In the genomic region with DNA sequence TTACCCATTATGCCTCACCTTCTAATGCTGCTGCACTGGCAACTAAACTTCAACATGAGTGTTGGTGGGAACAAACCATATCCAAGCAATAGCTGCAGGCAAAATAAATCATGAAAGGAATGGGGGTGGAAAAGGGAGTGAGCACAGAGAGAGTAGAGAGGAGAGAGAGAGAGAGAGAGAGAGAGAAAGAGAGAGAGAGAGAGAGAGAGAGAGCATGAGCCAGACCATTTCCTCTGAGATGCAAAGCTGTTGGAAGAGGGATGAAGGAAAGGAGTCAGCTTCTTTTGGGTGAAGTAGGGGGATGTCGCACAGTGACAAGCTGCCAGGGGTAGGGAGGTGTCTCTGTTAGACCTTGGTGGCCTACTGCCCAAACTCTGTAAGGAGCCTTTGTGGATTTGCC, we compare ENCODE assay signal across 26 cellular contexts. TPM values are rescaled to one million over a fixed set of nuclear protein-coding genes. Genes with fewer than 3 reads are reported as not detected.
A peak's percentile ranks its signal among the peaks of the same experiment; 100 is the strongest.
DNase-seq lines count a peak whose midpoint lies in the region; ATAC-seq and TF ChIP-seq lines count a peak whose summit lies in the region.
"Had no signal": no experiment of that assay in that cellular context is flagged by ENCODE, and none has a peak within 500 bp of the region (broad histone marks: within the 10 kb centered on the region; RNA-seq: fewer than 3 reads in every experiment).

No MANE protein-coding gene starts in this region.

- no peaks in the 10 kb centered on the region for H3K27me3 ChIP-seq in lower lobe of right lung (ENCODE audit: low read depth)

- no peaks in the 10 kb centered on the region for H3K27me3 Mint-ChIP-seq in progenitor cell of endocrine pancreas
- H3K27me3 Mint-ChIP-seq: B cell; CD8-positive, alpha-beta memory T cell had no signal

- H3K36me3 ChIP-seq in lower lobe of right lung: no peaks in the 10 kb centered on the region

- DNase-seq in DMS53 (lab: John Stamatoyannopoulos, UW) (peak; percentile 50), DMS53 treated with DMSO at 0.1 percent for 48 hours (lab: John Stamatoyannopoulos, UW; ENCODE audit: unreplicated experiment) (no peak), Right ventricle myocardium inferior (ENCODE audit: missing footprints) (no peak), left cardiac atrium (no peak), M059J (ENCODE audit: low read depth) (peak; percentile 28), progenitor cell of endocrine pancreas (ENCODE audit: low spot score, unreplicated experiment) (no peak), lower lobe of right lung (no peak)
- DNase-seq: CD8-positive, alpha-beta memory T cell; DMS 273 treated with DMSO at 0.1 percent for 48 hours; DND-41; MV-4-11; NCI-H1105 treated with DMSO at 0.1 percent for 48 hours; NCI-H1694; NCI-H2029 treated with DMSO at 0.1 percent for 48 hours; NCI-H2171; NCI-H226; NCI-H82; SIG-M5 had no signal

- H3K27ac ChIP-seq in lower lobe of right lung: no peak overlapping the region
- H3K27ac ChIP-seq: 22Rv1, C4-2B, RWPE1, SK-N-MC had no signal

- H3K36me3 Mint-ChIP-seq in progenitor cell of endocrine pancreas (ENCODE audit: insufficient read depth): peaks cover 5% of the 10 kb centered on the region

- H3K9me3 ChIP-seq in lower lobe of right lung: no peaks in the 10 kb centered on the region

- peak; percentile 51 for ATAC-seq in Right ventricle myocardium inferior
- ATAC-seq in left cardiac atrium: no peak
- ATAC-seq in lower lobe of right lung: no peak
- ATAC-seq: HCT116, K562, Panc1 had no signal

- intact Hi-C loops in Right ventricle myocardium inferior (cut with DNase I) (no loop called here), left cardiac atrium (cut with DNase I) (no loop called here), lower lobe of right lung (cut with DNase I) (no loop called here)

- no peak overlapping the region for H3K4me3 ChIP-seq in lower lobe of right lung
- H3K4me3 ChIP-seq: K562, SK-N-MC had no signal

- H3K27ac Mint-ChIP-seq in progenitor cell of endocrine pancreas: peak overlapping the region; percentile 60
- H3K27ac Mint-ChIP-seq: B cell; CD8-positive, alpha-beta memory T cell had no signal

- TF ChIP-seq CTCF in progenitor cell of endocrine pancreas (IDR thresholded peaks at IDR 0.05; ENCODE audit: unreplicated experiment) (no peak), lower lobe of right lung (IDR thresholded peaks at IDR 0.05) (no peak)

- no peaks in the 10 kb centered on the region for H3K4me1 ChIP-seq in lower lobe of right lung

- H3K4me1 Mint-ChIP-seq in progenitor cell of endocrine pancreas (ENCODE audit: low read depth): peaks cover 15% of the 10 kb centered on the region
- H3K4me1 Mint-ChIP-seq: B cell; CD8-positive, alpha-beta memory T cell had no signal

- H3K4me3 Mint-ChIP-seq in progenitor cell of endocrine pancreas (ENCODE audit: low read depth): no peak overlapping the region
- H3K4me3 Mint-ChIP-seq: B cell; CD8-positive, alpha-beta memory T cell had no signal

- no peaks in the 10 kb centered on the region for H3K9me3 Mint-ChIP-seq in progenitor cell of endocrine pancreas (ENCODE audit: low read depth)

RNA-seq across cellular contexts. Expression of gene BTBD3, which starts 17.5 kb away (rescaled TPM):
- total RNA-seq in Right ventricle myocardium inferior (29.1 TPM), left cardiac atrium (10 to 100 TPM; 22.9 to 27.3 TPM), progenitor cell of endocrine pancreas (98.9 and 104 TPM in 2 replicates), lower lobe of right lung (37.0 TPM)
- 48.1 and 67.1 TPM in 2 replicates for total RNA-seq in M059J (2014; rRNA removed; shearing (Covaris generic))

Comparison
In these comparisons a context has a peak if more than half of its experiments do, and no peak if none do; other contexts are left out.
1. DNase-seq: peak in DMS53 (single experiment) and M059J (single experiment); none in DMS53 treated with DMSO at 0.1 percent for 48 hours (single experiment), Right ventricle myocardium inferior (single experiment), left cardiac atrium (single experiment), progenitor cell of endocrine pancreas (single experiment) and lower lobe of right lung (single experiment).